21 cellular contexts compared by ENCODE assay signal in genomic region chr3:18119866-18120265, GRCh38.
DNase-seq lines count a peak whose midpoint lies in the region; ATAC-seq and TF ChIP-seq lines count a peak whose summit lies in the region.
"Had no signal": no experiment of that assay in that cellular context is flagged by ENCODE, and none has a peak within 500 bp of the region (broad histone marks: within the 10 kb centered on the region; RNA-seq: fewer than 3 reads in every experiment).

No MANE protein-coding gene starts in this region.

- H3K9ac ChIP-seq in skeletal muscle satellite cell (ENCODE audit: low read depth, low read length) = peak overlapping the region; percentile 12

- H3K4me1 Mint-ChIP-seq in HFFc6 (ENCODE audit: low read depth) = peaks cover 62% of the 10 kb centered on the region
- H3K4me1 Mint-ChIP-seq in stimulated activated memory B cell treated with anti-CD40 and anti-IgM and Interleukin-4, amounts not matched to agents 10 μg/mL and 1 μg/mL and 100 μg/mL, for 72 hours = no peaks in the 10 kb centered on the region
- H3K4me1 Mint-ChIP-seq: CD8-positive, alpha-beta memory T cell; H9 had no signal

- in situ Hi-C loops in GM13977 (cut with MboI; ENCODE audit: low pct_unique_long_range_greater_than_20kb, low sequenced_read_pairs, unreplicated experiment) = no loop called here

- H3K4me3 ChIP-seq in choroid plexus epithelial cell (ENCODE audit: low read depth, low read length) = no peak overlapping the region
- no peak overlapping the region for H3K4me3 ChIP-seq in skeletal muscle satellite cell (ENCODE audit: low read length)

- peak overlapping the region; percentile 45 for H3K4me3 Mint-ChIP-seq in HFFc6
- no peak overlapping the region for H3K4me3 Mint-ChIP-seq in stimulated activated memory B cell treated with anti-CD40 and anti-IgM and Interleukin-4, amounts not matched to agents 10 μg/mL and 1 μg/mL and 100 μg/mL, for 72 hours
- H3K4me3 Mint-ChIP-seq: CD8-positive, alpha-beta memory T cell; H9 had no signal

- no peaks in the 10 kb centered on the region for H3K9me3 Mint-ChIP-seq in HFFc6
- no peaks in the 10 kb centered on the region for H3K9me3 Mint-ChIP-seq in stimulated activated memory B cell treated with anti-CD40 and anti-IgM and Interleukin-4, amounts not matched to agents 10 μg/mL and 1 μg/mL and 100 μg/mL, for 72 hours
- H3K9me3 Mint-ChIP-seq: CD8-positive, alpha-beta memory T cell; H9 had no signal

- H3K36me3 Mint-ChIP-seq in HFFc6 (ENCODE audit: low read depth) = peaks cover 4% of the 10 kb centered on the region; the same call in 1 of the 2 replicates
- H3K36me3 Mint-ChIP-seq in stimulated activated memory B cell treated with anti-CD40 and anti-IgM and Interleukin-4, amounts not matched to agents 10 μg/mL and 1 μg/mL and 100 μg/mL, for 72 hours = no peaks in the 10 kb centered on the region

- H3K27ac Mint-ChIP-seq in HFFc6 = peak overlapping the region; percentile 32
- H3K27ac Mint-ChIP-seq in stimulated activated memory B cell treated with anti-CD40 and anti-IgM and Interleukin-4, amounts not matched to agents 10 μg/mL and 1 μg/mL and 100 μg/mL, for 72 hours = no peak overlapping the region
- H3K27ac Mint-ChIP-seq: CD8-positive, alpha-beta memory T cell; H9 had no signal

- no peak for ATAC-seq in stimulated activated memory B cell treated with anti-CD40 and anti-IgM and Interleukin-4, amounts not matched to agents 10 μg/mL and 1 μg/mL and 100 μg/mL, for 72 hours
- ATAC-seq in GM18873 (IDR thresholded peaks at IDR 0.05; ENCODE audit: low FRiP score, unreplicated experiment) = no peak
- ATAC-seq: Panc1 had no signal

- H3K36me3 ChIP-seq in skeletal muscle satellite cell (ENCODE audit: insufficient read depth, low read length) = no peaks in the 10 kb centered on the region

- peak overlapping the region; percentile 14 for H3K4me2 ChIP-seq in skeletal muscle satellite cell (ENCODE audit: low read length)

- no peak for TF ChIP-seq CTCF in HFFc6 (IDR thresholded peaks at IDR 0.05)
- no peak for TF ChIP-seq CTCF in choroid plexus epithelial cell (conservative IDR thresholded peaks at IDR 0.05; ENCODE audit: low read depth, low read length)
- TF ChIP-seq CTCF in GM13977 (IDR thresholded peaks at IDR 0.05; ENCODE audit: extremely low read depth, insufficient read depth, missing control alignments) = no peak

- H3K4me1 ChIP-seq in skeletal muscle satellite cell (ENCODE audit: control insufficient read depth, insufficient read depth, low read length) = peaks cover 35% of the 10 kb centered on the region

- H3K9me3 ChIP-seq in skeletal muscle satellite cell (replicated peaks; ENCODE audit: low read length) = no peaks in the 10 kb centered on the region

- H3K27me3 ChIP-seq in skeletal muscle satellite cell (ENCODE audit: control insufficient read depth, insufficient read depth, low read length) = no peaks in the 10 kb centered on the region

- DNase-seq in EH (ENCODE audit: low read depth) = peak; percentile 27
- no peak for DNase-seq in HFFc6
- DNase-seq in choroid plexus epithelial cell (ENCODE audit: low read depth) = peak; percentile 43
- DNase-seq in GM13977 (ENCODE audit: low spot score) = no peak
- DNase-seq: ACHN; Calu3; CD8-positive, alpha-beta memory T cell; DMS153; GDM1; H9; KG1; NCI-H1092 treated with DMSO at 0.1 percent for 48 hours; NCI-H146; NCI-H2029; NCI-H2227 treated with DMSO at 0.1 percent for 48 hours; NCI-H510A; SIG-M5 had no signal

- no peaks in the 10 kb centered on the region; the same call in 1 of the 2 replicates for H3K27me3 Mint-ChIP-seq in HFFc6 (ENCODE audit: insufficient read depth)
- no peaks in the 10 kb centered on the region for H3K27me3 Mint-ChIP-seq in stimulated activated memory B cell treated with anti-CD40 and anti-IgM and Interleukin-4, amounts not matched to agents 10 μg/mL and 1 μg/mL and 100 μg/mL, for 72 hours

Comparison
In these comparisons a context has a peak if more than half of its experiments do, and no peak if none do; other contexts are left out.
1. DNase-seq: peak in EH (single experiment) and choroid plexus epithelial cell (single experiment); none in HFFc6 (single experiment) and GM13977 (single experiment).